10 cellular contexts compared by ENCODE assay signal in genomic region chr6:137261393-137262154, GRCh38. TPM values are rescaled to one million over a fixed set of nuclear protein-coding genes. Genes with fewer than 3 reads are reported as not detected.
DNase-seq lines count a peak whose midpoint lies in the region; ATAC-seq, FAIRE-seq and TF ChIP-seq lines count a peak whose summit lies in the region.
"Had no signal": no experiment of that assay in that cellular context is flagged by ENCODE, and none has a peak within 500 bp of the region (broad histone marks: within the 10 kb centered on the region; RNA-seq: fewer than 3 reads in every experiment).

No MANE protein-coding gene starts in this region.

- peak; percentile 48 for DNase-seq in COLO829 (ENCODE audit: low spot score)
- no peak for DNase-seq in activated naive CD8-positive, alpha-beta T cell treated with anti-CD3 and anti-CD28 coated beads, Interleukin-2, amount 50 U/mL, for 24 hours
- DNase-seq in HepG2 (ENCODE audit: low spot score) = peak; percentile 82
- DNase-seq in HTR-8/SVneo (ENCODE audit: insufficient read length, low spot score) = no peak
- DNase-seq in neuronal stem cell (ENCODE audit: low spot score) = no peak
- no peak for DNase-seq in Calu3
- no peak for DNase-seq in activated CD4-positive, alpha-beta memory T cell treated with anti-CD3 and anti-CD28 coated beads, Interleukin-2, amount 10 ng/mL, durations not matched to agents 7 days and 5 days
- DNase-seq: NCI-H2081 had no signal

- no peaks in the 10 kb centered on the region for H3K79me2 ChIP-seq in HepG2 (ENCODE audit: insufficient read depth, low read length)

- H3K4me2 ChIP-seq in HepG2 (ENCODE audit: low read depth, low read length) (no peak overlapping the region), neuronal stem cell (ENCODE audit: insufficient read depth, low read length, poor library complexity, severe bottlenecking) (no peak overlapping the region)

- H2BK12ac ChIP-seq in neuronal stem cell (ENCODE audit: low read length) = no peak overlapping the region

- FAIRE-seq in HepG2 (lab: Jason Lieb, UNC) (peak; percentile 42), HTR-8/SVneo (lab: Jason Lieb, UNC) (no peak)

- H3K14ac ChIP-seq in neuronal stem cell (ENCODE audit: low read length) = no peak overlapping the region

- H2AK5ac ChIP-seq in neuronal stem cell (ENCODE audit: low read depth, low read length) = no peak overlapping the region

- no peak overlapping the region for H4K91ac ChIP-seq in neuronal stem cell (ENCODE audit: low read depth, low read length, poor library complexity)

- TF ChIP-seq RAD21 in HepG2 (CRISPR knock-in tag; IDR thresholded peaks at IDR 0.05) = no peak

- no peak overlapping the region for H4K8ac ChIP-seq in neuronal stem cell (ENCODE audit: low read depth, low read length)

- H3K9me3 ChIP-seq in HepG2 (ENCODE audit: low read length) (no peaks in the 10 kb centered on the region), neuronal stem cell (replicated peaks in 1 of 2; ENCODE audit: control insufficient read depth in 2 of 2, insufficient read depth in 1 of 2, low read depth in 1 of 2, low read length in 2 of 2) (peaks cover 0 to 2% of the 10 kb centered on the region in 2 donors)

- H3K36me3 Mint-ChIP-seq in activated naive CD8-positive, alpha-beta T cell treated with anti-CD3 and anti-CD28 coated beads, Interleukin-2, amount 50 U/mL, for 24 hours (ENCODE audit: low read depth) = no peaks in the 10 kb centered on the region
- no peaks in the 10 kb centered on the region for H3K36me3 Mint-ChIP-seq in Calu3 (ENCODE audit: insufficient read depth, unreplicated experiment)
- no peaks in the 10 kb centered on the region for H3K36me3 Mint-ChIP-seq in activated CD4-positive, alpha-beta memory T cell treated with anti-CD3 and anti-CD28 coated beads, Interleukin-2, amount 10 ng/mL, durations not matched to agents 7 days and 5 days (ENCODE audit: low read depth)
- H3K36me3 Mint-ChIP-seq: activated naive CD8-positive, alpha-beta T cell had no signal

- CTCF ChIA-PET in HepG2 (lab: Yijun Ruan, JAX; ENCODE audit: low intra/inter-chr PET ratio, low total read pairs) = no interaction called here
- CTCF ChIA-PET in Calu3 (lab: Charles Lee) = interaction anchor here (0.6 kb wide), 1 partner anchor 754 kb away, joined by 4 read pairs; no protein-coding TSS in a partner anchor
- CTCF ChIA-PET in activated CD4-positive, alpha-beta memory T cell treated with anti-CD3 and anti-CD28 coated beads, Interleukin-2, amount 10 ng/mL, durations not matched to agents 7 days and 5 days (lab: Charles Lee) = interaction anchor here (0.8 to 0.9 kb wide), 2 partner anchors 185 to 380 kb away, joined by 3 read pairs; no protein-coding TSS in a partner anchor

- TF ChIP-seq CTCF in HepG2 (CRISPR knock-in tag; IDR thresholded peaks at IDR 0.05) (no peak), Calu3 (IDR thresholded peaks at IDR 0.05; ENCODE audit: unreplicated experiment) (no peak)

- H3K4ac ChIP-seq in neuronal stem cell (ENCODE audit: low read length) = no peak overlapping the region

- in situ Hi-C loops in HepG2 (cut with HindIII; ENCODE audit: extremely low pct_ligation_motif_present, low pct_unique_long_range_greater_than_20kb) = no loop called here

- H3K36me3 ChIP-seq in HepG2 (replicated peaks in 1 of 2; ENCODE audit: control insufficient read depth in 1 of 2, insufficient read depth in 2 of 2, low read length in 2 of 2) (no peaks in the 10 kb centered on the region), neuronal stem cell (replicated peaks in 1 of 2; ENCODE audit: control insufficient read depth in 2 of 2, insufficient read depth in 2 of 2, low read length in 2 of 2) (no peaks in the 10 kb centered on the region)

- H2AFZ ChIP-seq in HepG2 (ENCODE audit: low read length) (no peak overlapping the region), neuronal stem cell (ENCODE audit: low read length) (no peak overlapping the region)

- peaks cover 13% of the 10 kb centered on the region for H3K4me1 Mint-ChIP-seq in activated naive CD8-positive, alpha-beta T cell treated with anti-CD3 and anti-CD28 coated beads, Interleukin-2, amount 50 U/mL, for 24 hours
- peaks cover 25% of the 10 kb centered on the region for H3K4me1 Mint-ChIP-seq in Calu3 (ENCODE audit: low read depth, unreplicated experiment)
- H3K4me1 Mint-ChIP-seq in activated CD4-positive, alpha-beta memory T cell treated with anti-CD3 and anti-CD28 coated beads, Interleukin-2, amount 10 ng/mL, durations not matched to agents 7 days and 5 days = peaks cover 12% of the 10 kb centered on the region

- BruUV-seq in HepG2 (replicated peaks; lab: Mats Ljungman, UMichigan) (no TSS peak), Calu3 (replicated peaks; lab: Mats Ljungman, UMichigan) (no TSS peak)

- H3K4me1 ChIP-seq in HepG2 (ENCODE audit: insufficient read depth, low read length) = peaks cover 38% of the 10 kb centered on the region
- no peaks in the 10 kb centered on the region for H3K4me1 ChIP-seq in neuronal stem cell (ENCODE audit: control insufficient read depth in 2 of 2, insufficient read depth in 1 of 2, low read depth in 1 of 2, low read length in 2 of 2)

- ATAC-seq in HG02840 (IDR thresholded peaks at IDR 0.05; ENCODE audit: low FRiP score, unreplicated experiment) (peak; percentile 70), HepG2 (no peak)
- peak; percentile 24 for ATAC-seq in activated naive CD8-positive, alpha-beta T cell treated with anti-CD3 and anti-CD28 coated beads, Interleukin-2, amount 50 U/mL, for 24 hours

- TF ChIP-seq EP300 in HepG2 (IDR thresholded peaks at IDR 0.05; ENCODE audit: low read depth in 2 of 2, low read length in 2 of 2) (peak in 1 of 2 experiments; percentile 34; a peak in 1 of 4 replicates), HepG2 (CRISPR knock-in tag; IDR thresholded peaks at IDR 0.05; ENCODE audit: borderline replicate concordance) (no peak)

- H3K4me3 ChIP-seq in HepG2 (replicated peaks in 1 of 3; ENCODE audit: insufficient read depth in 1 of 3, low read depth in 2 of 3, low read length in 3 of 3) = no peak overlapping the region
- no peak overlapping the region for H3K4me3 ChIP-seq in neuronal stem cell (ENCODE audit: low read length in 2 of 2)

- TF ChIP-seq POLR2A in HepG2 (IDR thresholded peaks at IDR 0.05; ENCODE audit: insufficient read depth in 1 of 2, low read depth in 2 of 2, low read length in 2 of 2) = no peak

- 37% methylated on average over 3 of the region's 3 CpGs for WGBS in HepG2 (ENCODE audit: low lambda C conversion rate)
- WGBS in neuronal stem cell (ENCODE audit: extremely low coverage in 2 of 2, insufficient read length in 2 of 2, insufficient replicate concordance in 1 of 2), 2 donors = no CpG with 5 or more reads among the region's 3 CpGs

- no peak overlapping the region for H3K27ac Mint-ChIP-seq in activated naive CD8-positive, alpha-beta T cell treated with anti-CD3 and anti-CD28 coated beads, Interleukin-2, amount 50 U/mL, for 24 hours
- no peak overlapping the region for H3K27ac Mint-ChIP-seq in Calu3 (ENCODE audit: unreplicated experiment)
- no peak overlapping the region for H3K27ac Mint-ChIP-seq in activated CD4-positive, alpha-beta memory T cell treated with anti-CD3 and anti-CD28 coated beads, Interleukin-2, amount 10 ng/mL, durations not matched to agents 7 days and 5 days
- H3K27ac Mint-ChIP-seq: activated naive CD8-positive, alpha-beta T cell had no signal

- no peaks in the 10 kb centered on the region for H3K79me1 ChIP-seq in neuronal stem cell (ENCODE audit: low read depth, low read length)

- no peak overlapping the region for H3K23ac ChIP-seq in neuronal stem cell (ENCODE audit: low read depth, low read length, poor library complexity)

- no peak overlapping the region for H3K18ac ChIP-seq in neuronal stem cell (ENCODE audit: low read length)

- no peak overlapping the region for H2BK15ac ChIP-seq in neuronal stem cell (ENCODE audit: low read length)

- intact Hi-C loops in HepG2 (cut with micrococcal nuclease; ENCODE audit: unreplicated experiment) (no loop called here), Calu3 (cut with micrococcal nuclease; ENCODE audit: unreplicated experiment) (loop anchor here (10.0 kb wide), 1 partner anchor 47 kb away; the partner anchor contains the start of gene IFNGR1)

- H3K9me3 Mint-ChIP-seq in activated naive CD8-positive, alpha-beta T cell treated with anti-CD3 and anti-CD28 coated beads, Interleukin-2, amount 50 U/mL, for 24 hours = no peaks in the 10 kb centered on the region
- no peaks in the 10 kb centered on the region for H3K9me3 Mint-ChIP-seq in Calu3 (ENCODE audit: low read depth, unreplicated experiment)
- peaks cover 2% of the 10 kb centered on the region for H3K9me3 Mint-ChIP-seq in activated CD4-positive, alpha-beta memory T cell treated with anti-CD3 and anti-CD28 coated beads, Interleukin-2, amount 10 ng/mL, durations not matched to agents 7 days and 5 days

- H2BK5ac ChIP-seq in neuronal stem cell (ENCODE audit: low read length) = no peak overlapping the region

- H3K4me3 Mint-ChIP-seq in activated naive CD8-positive, alpha-beta T cell treated with anti-CD3 and anti-CD28 coated beads, Interleukin-2, amount 50 U/mL, for 24 hours = no peak overlapping the region
- H3K4me3 Mint-ChIP-seq in Calu3 (ENCODE audit: low read depth, unreplicated experiment) = no peak overlapping the region
- H3K4me3 Mint-ChIP-seq in activated CD4-positive, alpha-beta memory T cell treated with anti-CD3 and anti-CD28 coated beads, Interleukin-2, amount 10 ng/mL, durations not matched to agents 7 days and 5 days = no peak overlapping the region
- H3K4me3 Mint-ChIP-seq: activated naive CD8-positive, alpha-beta T cell had no signal

- H3K9ac ChIP-seq in HepG2 (ENCODE audit: insufficient read depth, low read depth, low read length) (no peak overlapping the region), neuronal stem cell (ENCODE audit: low read depth, low read length, poor library complexity) (no peak overlapping the region)

- no peaks in the 10 kb centered on the region for H3K27me3 ChIP-seq in HepG2 (ENCODE audit: control insufficient read depth in 1 of 2, insufficient read depth in 2 of 2, low read length in 2 of 2)
- no peaks in the 10 kb centered on the region for H3K27me3 ChIP-seq in neuronal stem cell (ENCODE audit: control insufficient read depth in 3 of 3, insufficient read depth in 3 of 3, low read depth in 1 of 3, low read length in 3 of 3)

- POLR2A ChIA-PET in HepG2 (lab: Yijun Ruan, JAX) = no interaction called here
- POLR2A ChIA-PET in activated CD4-positive, alpha-beta memory T cell treated with anti-CD3 and anti-CD28 coated beads, Interleukin-2, amount 10 ng/mL, durations not matched to agents 7 days and 5 days (lab: Charles Lee) = interaction anchor here (0.9 to 1.1 kb wide), 5 partner anchors 22 to 96 kb away, joined by 3 read pairs; no protein-coding TSS in a partner anchor

- H3K27ac ChIP-seq in HepG2 (ENCODE audit: extremely low read length, insufficient read depth, low read length) (no peak overlapping the region), neuronal stem cell (replicated peaks; ENCODE audit: low read length) (no peak overlapping the region)

- no peaks in the 10 kb centered on the region for H4K20me1 ChIP-seq in HepG2 (ENCODE audit: insufficient read depth, low read length)

- no peak overlapping the region for H2BK120ac ChIP-seq in neuronal stem cell (ENCODE audit: low read depth, low read length)

- H3K27me3 Mint-ChIP-seq in activated naive CD8-positive, alpha-beta T cell treated with anti-CD3 and anti-CD28 coated beads, Interleukin-2, amount 50 U/mL, for 24 hours = peaks cover 10% of the 10 kb centered on the region
- no peaks in the 10 kb centered on the region for H3K27me3 Mint-ChIP-seq in Calu3 (ENCODE audit: unreplicated experiment)
- H3K27me3 Mint-ChIP-seq in activated CD4-positive, alpha-beta memory T cell treated with anti-CD3 and anti-CD28 coated beads, Interleukin-2, amount 10 ng/mL, durations not matched to agents 7 days and 5 days = peaks cover 25% of the 10 kb centered on the region

RNA-seq across cellular contexts. Expression of gene IFNGR1, which starts 42.4 kb away (rescaled TPM):
- total RNA-seq in HepG2 (2016; rRNA removed; fragmentation: Illumina TruSeq; extraction: Trizol) (48.9 and 82.8 TPM in 2 replicates), Calu3 (2022) (22.6 and 26.4 TPM in 2 replicates)
- total RNA-seq in HepG2 (2016; cell fraction: cytosol; rRNA removed; fragmentation: Illumina TruSeq; extraction: Trizol; ENCODE audit: low read depth) = 8.4 and 9.4 TPM in 2 replicates
- total RNA-seq in HepG2 (2016; cell fraction: insoluble cytoplasmic fraction; rRNA removed; fragmentation: Illumina TruSeq; extraction: Trizol) = 45.8 and 85.1 TPM in 2 replicates
- total RNA-seq in HepG2 (2016; cell fraction: membrane; rRNA removed; fragmentation: Illumina TruSeq; extraction: Trizol) = 20.8 and 24.3 TPM in 2 replicates
- 88.6 and 101 TPM in 2 replicates for total RNA-seq in HepG2 (2016; cell fraction: nucleus; rRNA removed; fragmentation: Illumina TruSeq; extraction: Trizol)
- polyA plus RNA-seq in HepG2 (2011; rRNA removed) = 71.6 and 87.8 TPM in 2 replicates
- polyA plus RNA-seq in HepG2 (2011; cell fraction: cytosol; rRNA removed) = 34.2 and 50.3 TPM in 2 replicates
- 31.2 and 32.5 TPM in 2 replicates for polyA plus RNA-seq in HepG2 (2011; cell fraction: nucleus; rRNA removed)
- polyA plus RNA-seq in HepG2 (2012) = 50.2 and 52.0 TPM in 2 replicates
- polyA plus RNA-seq in HepG2 (2016; cell fraction: cytosol; fragmentation: Illumina TruSeq; extraction: Trizol; ENCODE audit: low read depth) = 4.8 and 5.5 TPM in 2 replicates
- polyA plus RNA-seq in HepG2 (2016; cell fraction: insoluble cytoplasmic fraction; fragmentation: Illumina TruSeq; extraction: Trizol; ENCODE audit: low read depth) = 37.4 and 39.7 TPM in 2 replicates
- 10.2 and 10.4 TPM in 2 replicates for polyA plus RNA-seq in HepG2 (2016; cell fraction: membrane; fragmentation: Illumina TruSeq; extraction: Trizol; ENCODE audit: low read depth)
- polyA plus RNA-seq in HepG2 (2016; cell fraction: nucleus; fragmentation: Illumina TruSeq; extraction: Trizol; ENCODE audit: insufficient read depth, low read depth) = 112 and 116 TPM in 2 replicates
- polyA minus RNA-seq in HepG2 (2011; rRNA and poly(A)+ RNA removed; ENCODE audit: low replicate concordance) = 37.9 and 170 TPM in 2 replicates
- polyA minus RNA-seq in HepG2 (2011; cell fraction: cytosol; rRNA and poly(A)+ RNA removed) = 54.0 and 55.4 TPM in 2 replicates
- polyA minus RNA-seq in HepG2 (2011; cell fraction: nucleus; rRNA and poly(A)+ RNA removed) = 95.2 and 116 TPM in 2 replicates
- polyA plus RNA-seq in neuronal stem cell (2013, experiment 1 of 2) = 18.1 TPM
- 17.8 TPM for polyA plus RNA-seq in neuronal stem cell (2013, experiment 2 of 2)
- 10 to 100 TPM; 27.3 to 28.9 TPM for total RNA-seq in activated CD4-positive, alpha-beta memory T cell treated with anti-CD3 and anti-CD28 coated beads, Interleukin-2, amount 10 ng/mL, durations not matched to agents 7 days and 5 days

Comparison
In these comparisons a context has a peak if more than half of its experiments do, and no peak if none do; other contexts are left out.
1. DNase-seq: peak in COLO829 (single experiment) and HepG2 (single experiment); none in activated naive CD8-positive, alpha-beta T cell treated with anti-CD3 and anti-CD28 coated beads, Interleukin-2, amount 50 U/mL, for 24 hours (single experiment), HTR-8/SVneo (single experiment), neuronal stem cell (single experiment), Calu3 (single experiment) and activated CD4-positive, alpha-beta memory T cell treated with anti-CD3 and anti-CD28 coated beads, Interleukin-2, amount 10 ng/mL, durations not matched to agents 7 days and 5 days (single experiment).